In the genomic region with DNA sequence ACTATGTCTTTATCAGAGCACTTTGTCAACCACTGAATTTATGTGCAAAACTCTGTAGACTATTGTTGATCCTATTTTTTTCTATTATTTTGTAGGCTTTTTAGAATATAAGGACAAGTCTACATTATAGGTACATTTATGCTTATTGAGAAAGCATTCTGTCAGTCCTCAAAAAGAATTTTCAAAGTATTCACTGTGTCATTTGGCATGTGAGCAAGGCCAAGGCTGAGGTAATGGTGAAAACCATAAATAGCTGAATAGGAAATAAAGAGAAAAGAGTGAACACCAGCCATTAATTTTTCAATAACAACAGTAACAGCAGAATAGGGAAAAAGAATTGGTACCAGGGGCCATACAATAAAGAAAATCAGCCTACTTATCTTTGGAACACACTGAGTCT, we compare ENCODE assay signal across 18 cellular contexts. TPM values are rescaled to one million over a fixed set of nuclear protein-coding genes. Genes with fewer than 3 reads are reported as not detected.
A peak's percentile ranks its signal among the peaks of the same experiment; 100 is the strongest.
DNase-seq lines count a peak whose midpoint lies in the region; ATAC-seq and TF ChIP-seq lines count a peak whose summit lies in the region.
"Had no signal": no experiment of that assay in that cellular context is flagged by ENCODE, and none has a peak within 500 bp of the region (broad histone marks: within the 10 kb centered on the region; RNA-seq: fewer than 3 reads in every experiment).

No MANE protein-coding gene starts in this region.

- H3K27ac ChIP-seq in GM23338 (ENCODE audit: low read depth) (peak overlapping the region; percentile 51), hepatocyte (no peak overlapping the region)
- H3K27ac ChIP-seq: KMS-11, PC-9, SK-N-MC had no signal

- H3K27ac Mint-ChIP-seq in GM23338 (peak overlapping the region; percentile 91), T-helper 17 cell (peak overlapping the region; percentile 19), mesothelial cell of epicardium (peak overlapping the region; percentile 0)
- H3K27ac Mint-ChIP-seq in central memory CD8-positive, alpha-beta T cell (ENCODE audit: low read depth), result peak overlapping the region; percentile 13

- no peak for TF ChIP-seq CTCF in GM23338 (conservative IDR thresholded peaks at IDR 0.05; ENCODE audit: low read depth in 2 of 2)
- TF ChIP-seq CTCF in mesothelial cell of epicardium (IDR thresholded peaks at IDR 0.05; ENCODE audit: unreplicated experiment), result no peak
- no peak for TF ChIP-seq CTCF in hepatocyte (IDR thresholded peaks at IDR 0.05; ENCODE audit: poor library complexity)

- H3K27me3 Mint-ChIP-seq in GM23338 (ENCODE audit: insufficient read depth, low read depth, poor library complexity), result peaks cover 2% of the 10 kb centered on the region
- no peaks in the 10 kb centered on the region for H3K27me3 Mint-ChIP-seq in T-helper 17 cell
- H3K27me3 Mint-ChIP-seq in central memory CD8-positive, alpha-beta T cell, result no peaks in the 10 kb centered on the region
- H3K27me3 Mint-ChIP-seq in mesothelial cell of epicardium (ENCODE audit: low read depth), result no peaks in the 10 kb centered on the region

- no peaks in the 10 kb centered on the region for H3K9me3 Mint-ChIP-seq in GM23338
- H3K9me3 Mint-ChIP-seq in central memory CD8-positive, alpha-beta T cell, result no peaks in the 10 kb centered on the region
- no peaks in the 10 kb centered on the region for H3K9me3 Mint-ChIP-seq in mesothelial cell of epicardium

- H3K4me3 ChIP-seq in GM23338, result no peak overlapping the region
- no peak overlapping the region for H3K4me3 ChIP-seq in hepatocyte
- H3K4me3 ChIP-seq: PC-9, SK-N-MC had no signal

- H3K9me2 ChIP-seq in GM23338 (ENCODE audit: insufficient read depth) (no peaks in the 10 kb centered on the region), hepatocyte (replicated peaks; ENCODE audit: insufficient read depth) (no peaks in the 10 kb centered on the region)

- H3K4me1 ChIP-seq in GM23338 (ENCODE audit: insufficient read depth) (peaks cover 34% of the 10 kb centered on the region), hepatocyte (ENCODE audit: insufficient read depth) (no peaks in the 10 kb centered on the region)

- H4K20me1 ChIP-seq in GM23338 (replicated peaks; ENCODE audit: insufficient read depth) (no peaks in the 10 kb centered on the region), hepatocyte (ENCODE audit: insufficient read depth, poor library complexity, severe bottlenecking) (no peaks in the 10 kb centered on the region)

- peak overlapping the region; percentile 69 for H3K4me2 ChIP-seq in GM23338
- H3K4me2 ChIP-seq in hepatocyte, result no peak overlapping the region
- H3K4me2 ChIP-seq: KMS-11, PC-9 had no signal

- H3K4me3 Mint-ChIP-seq in GM23338 (no peak overlapping the region), T-helper 17 cell (no peak overlapping the region), mesothelial cell of epicardium (no peak overlapping the region)
- no peak overlapping the region for H3K4me3 Mint-ChIP-seq in central memory CD8-positive, alpha-beta T cell

- H2AFZ ChIP-seq in GM23338 (no peak overlapping the region), hepatocyte (no peak overlapping the region)
- H2AFZ ChIP-seq: PC-9 had no signal

- no peak for ATAC-seq in GM23338
- ATAC-seq in T-helper 17 cell, result no peak
- no peak for ATAC-seq in central memory CD8-positive, alpha-beta T cell (replicated peaks; ENCODE audit: extremely low read depth, poor library complexity, severe bottlenecking)
- no peak for ATAC-seq in GM21367 (IDR thresholded peaks at IDR 0.05; ENCODE audit: unreplicated experiment)
- ATAC-seq: HepG2 had no signal

- DNase-seq in GM23338 (ENCODE audit: low spot score) (no peak), T-helper 17 cell (no peak), mesothelial cell of epicardium (ENCODE audit: low spot score in 2 of 2, unreplicated experiment in 2 of 2) (no peak), hepatocyte (ENCODE audit: low spot score) (no peak), GF-D8 (lab: John Stamatoyannopoulos, UW) (no peak)
- no peak for DNase-seq in central memory CD8-positive, alpha-beta T cell (ENCODE audit: low spot score in 2 of 2)
- no peak for DNase-seq in central memory CD4-positive, alpha-beta T cell
- DNase-seq: Caco-2, DMS153, NCI-H1092 treated with DMSO at 0.1 percent for 48 hours, NCI-H1694, NCI-H524, PC-9, Right ventricle myocardium superior had no signal

- peaks cover under 1% of the 10 kb centered on the region for H3K36me3 ChIP-seq in GM23338 (ENCODE audit: insufficient read depth)
- peaks cover 3% of the 10 kb centered on the region for H3K36me3 ChIP-seq in hepatocyte (replicated peaks; ENCODE audit: insufficient read depth, low read depth)

- H3K79me2 ChIP-seq in GM23338 (replicated peaks; ENCODE audit: insufficient read depth), result no peaks in the 10 kb centered on the region
- no peaks in the 10 kb centered on the region for H3K79me2 ChIP-seq in hepatocyte

- H3K27me3 ChIP-seq in GM23338 (ENCODE audit: insufficient read depth) (no peaks in the 10 kb centered on the region), hepatocyte (no peaks in the 10 kb centered on the region)

- H3K9me3 ChIP-seq in T-helper 17 cell (ENCODE audit: control insufficient read depth, low read length, poor library complexity, severe bottlenecking) (no peaks in the 10 kb centered on the region), hepatocyte (ENCODE audit: low read depth) (no peaks in the 10 kb centered on the region)
- H3K9me3 ChIP-seq: Caco-2 had no signal

- H3K36me3 Mint-ChIP-seq in GM23338 (ENCODE audit: low read depth), result peaks cover 23% of the 10 kb centered on the region
- peaks cover 18% of the 10 kb centered on the region for H3K36me3 Mint-ChIP-seq in T-helper 17 cell (ENCODE audit: low read depth)
- peaks cover 48% of the 10 kb centered on the region for H3K36me3 Mint-ChIP-seq in central memory CD8-positive, alpha-beta T cell (ENCODE audit: insufficient read depth)
- peaks cover 30% of the 10 kb centered on the region for H3K36me3 Mint-ChIP-seq in mesothelial cell of epicardium

- H3K4me1 Mint-ChIP-seq in GM23338 (peaks cover 36% of the 10 kb centered on the region), T-helper 17 cell (peaks cover 34% of the 10 kb centered on the region), mesothelial cell of epicardium (peaks cover 7% of the 10 kb centered on the region)
- H3K4me1 Mint-ChIP-seq in central memory CD8-positive, alpha-beta T cell, result peaks cover 17% of the 10 kb centered on the region

- no peaks in the 10 kb centered on the region for H3F3A ChIP-seq in GM23338 (replicated peaks; ENCODE audit: low read depth)

TF ChIP-seq in GM23338, 12 proteins besides CTCF, POLR2A, EP300 and RAD21 (continues in another document):
- no peak for TF ChIP-seq CREB1 (CRISPR knock-in tag; IDR thresholded peaks at IDR 0.05; ENCODE audit: low read depth)
- no peak for TF ChIP-seq NANOG (IDR thresholded peaks at IDR 0.05; ENCODE audit: borderline replicate concordance)
- no peak for TF ChIP-seq POLR2AphosphoS5 (IDR thresholded peaks at IDR 0.05; ENCODE audit: low read depth)

RNA-seq across cellular contexts. Expression of a gene that starts 21.0 kb away (rescaled TPM):
- 65.3 and 75.1 TPM in 2 replicates for total RNA-seq in GM23338 (2014; rRNA removed; shearing (Covaris generic))
- polyA plus RNA-seq in GM23338 (2016; fragmentation: Nextera tagmentation; extraction: Ambion mirVana), result 111 and 119 TPM in 2 replicates
- 10 to 100 TPM; 78.2 to 90.2 TPM for total RNA-seq in T-helper 17 cell
- 96.6 to 102 TPM (median 101 TPM) in 3 replicates for total RNA-seq in mesothelial cell of epicardium
- total RNA-seq in hepatocyte, result 84.1 and 93.3 TPM in 2 replicates
- polyA plus RNA-seq in hepatocyte, result 36.0 and 41.3 TPM in 2 replicates

RNA-seq across cellular contexts. Expression of a gene that starts 21.1 kb away (rescaled TPM):
- 23.2 and 25.1 TPM in 2 replicates for total RNA-seq in GM23338 (2014; rRNA removed; shearing (Covaris generic))
- polyA plus RNA-seq in GM23338 (2016; fragmentation: Nextera tagmentation; extraction: Ambion mirVana) (40.8 and 43.7 TPM in 2 replicates), hepatocyte (12.8 and 13.3 TPM in 2 replicates)
- total RNA-seq in T-helper 17 cell (1 to 10 TPM; 4.7 to 4.8 TPM), mesothelial cell of epicardium (8.7 to 10.4 TPM (median 9.2 TPM) in 3 replicates), hepatocyte (15.0 and 15.1 TPM in 2 replicates)

Comparison
In these comparisons a context has a peak if more than half of its experiments do, and no peak if none do; other contexts are left out.
1. H3K27ac Mint-ChIP-seq: peak in every context shown above with its lines; median percentile 91 in GM23338; 19 in T-helper 17 cell; 13 in central memory CD8-positive, alpha-beta T cell; 0 in mesothelial cell of epicardium.